In genomic region chr5:18314192-18314778, GRCh38 we compare ENCODE assay signal across 8 cellular contexts.
A peak's percentile ranks its signal among the peaks of the same experiment; 100 is the strongest.
DNase-seq lines count a peak whose midpoint lies in the region; ATAC-seq, FAIRE-seq and TF ChIP-seq lines count a peak whose summit lies in the region.
"Had no signal": no experiment of that assay in that cellular context is flagged by ENCODE, and none has a peak within 500 bp of the region (broad histone marks: within the 10 kb centered on the region; RNA-seq: fewer than 3 reads in every experiment).

No MANE protein-coding gene starts in this region.

- DNase-seq in G401 (ENCODE audit: low spot score), result peak; percentile 51
- peak; percentile 51 for DNase-seq in LoVo (ENCODE audit: low spot score)
- no peak for DNase-seq in GM12878 (ENCODE audit: low read depth, low spot score)
- DNase-seq in lung microvascular endothelial cell (ENCODE audit: low read depth in 2 of 2), result peak; percentile 32 to 46
- DNase-seq in T1000 (lab: John Stamatoyannopoulos, UW), result no peak

- ATAC-seq in GM12878, result peak; percentile 17; the same call in 1 of the 3 replicates
- no peak for ATAC-seq in GM18511 (IDR thresholded peaks at IDR 0.05; ENCODE audit: unreplicated experiment)
- ATAC-seq in HG03135 (IDR thresholded peaks at IDR 0.05; ENCODE audit: unreplicated experiment), result no peak

- RAD21 ChIA-PET in GM12878 (lab: Charles Lee; ENCODE audit: unreplicated experiment), result interaction anchor here (2.6 kb wide), 1 partner anchor 1099 kb away, joined by 23 read pairs; no protein-coding TSS in a partner anchor

- H3K4me2 ChIP-seq in GM12878 (ENCODE audit: control insufficient read depth, insufficient read depth), result no peak overlapping the region

- in situ Hi-C loops in G401 (cut with HindIII; ENCODE audit: low sequenced_read_pairs), result no loop called here
- in situ Hi-C loops in GM12878 (cut with MboI), result loop anchor here (25.0 kb wide), 1 partner anchor 1527 kb away; no protein-coding TSS in a partner anchor

- H3K9ac ChIP-seq in GM12878 (ENCODE audit: control insufficient read depth, insufficient read depth, low read length), result no peak overlapping the region

- TF ChIP-seq EP300 in GM12878 (IDR thresholded peaks at IDR 0.05; ENCODE audit: borderline replicate concordance in 1 of 2, control insufficient read depth in 1 of 2, low read depth in 2 of 2, low read length in 2 of 2), result no peak

- 31% methylated on average over 6 of the region's 6 CpGs for WGBS in GM12878 (ENCODE audit: insufficient coverage, insufficient replicate concordance, low lambda C conversion rate, missing lambda C conversion rate)

- H3K4me1 ChIP-seq in GM12878 (ENCODE audit: control insufficient read depth, insufficient read depth, low read length), result no peaks in the 10 kb centered on the region
- H3K4me1 ChIP-seq: SJSA1 had no signal

- H3K36me3 ChIP-seq in GM12878 (ENCODE audit: control insufficient read depth in 2 of 2, insufficient read depth in 2 of 2, low read length in 1 of 2), result no peaks in the 10 kb centered on the region
- H3K36me3 ChIP-seq: SJSA1 had no signal

- no TSS peak for BruUV-seq in GM12878 (replicated peaks; lab: Mats Ljungman, UMichigan)

- TF ChIP-seq POLR2A in GM12878 (IDR thresholded peaks at IDR 0.05; ENCODE audit: low read depth, low read length), result no peak

- H4K20me1 ChIP-seq in GM12878 (ENCODE audit: control insufficient read depth, insufficient read depth), result no peaks in the 10 kb centered on the region

- no peak overlapping the region for H3K27ac ChIP-seq in GM12878 (ENCODE audit: control insufficient read depth, insufficient read depth)
- H3K27ac ChIP-seq: SJSA1 had no signal

- peak in 2 of 3 experiments; percentile 35 to 45; a peak in 3 of 6 replicates for TF ChIP-seq CTCF in GM12878 (IDR thresholded peaks at IDR 0.05 in 2 of 3, conservative IDR thresholded peaks at IDR 0.05 in 1 of 3; ENCODE audit: control insufficient read depth in 2 of 3, extremely low read depth in 1 of 3, insufficient read depth in 1 of 3, low read depth in 3 of 3, low read length in 3 of 3)

- H2AFZ ChIP-seq in GM12878 (ENCODE audit: control insufficient read depth, low read depth, low read length), result no peak overlapping the region

- no peaks in the 10 kb centered on the region for H3K27me3 ChIP-seq in GM12878 (replicated peaks in 1 of 2; ENCODE audit: control insufficient read depth in 2 of 2, insufficient read depth in 2 of 2, low read length in 1 of 2)
- H3K27me3 ChIP-seq: SJSA1 had no signal

- intact Hi-C loops in GM12878 (cut with micrococcal nuclease; ENCODE audit: unreplicated experiment), result loop anchor here (1.0 kb wide), 1 partner anchor 1098 kb away; no protein-coding TSS in a partner anchor

- no peak for FAIRE-seq in GM12878 (lab: Jason Lieb, UNC)

- CTCF ChIA-PET in GM12878 (lab: Yijun Ruan, JAX), result interaction anchor here (0.9 to 3.6 kb wide), 3 partner anchors 10 to 1099 kb away, joined by 3 to 34 read pairs (median 4); no protein-coding TSS in a partner anchor

- no peak overlapping the region for H3K4me3 ChIP-seq in GM12878
- H3K4me3 ChIP-seq: SJSA1 had no signal

- SMC1A ChIA-PET in GM12878 (lab: Charles Lee; ENCODE audit: uncharacterized antibody, unreplicated experiment), result interaction anchor here (1.4 to 1.6 kb wide), 3 partner anchors 1098 to 1123 kb away, joined by 4 to 19 read pairs (median 6); no protein-coding TSS in a partner anchor

- POLR2A ChIA-PET in GM12878 (lab: Charles Lee), result no interaction called here

- no peaks in the 10 kb centered on the region for H3K79me2 ChIP-seq in GM12878 (ENCODE audit: control insufficient read depth, insufficient read depth, low read length)

- peak; percentile 44 for TF ChIP-seq RAD21 in GM12878 (IDR thresholded peaks at IDR 0.05; ENCODE audit: insufficient read depth, low read depth, low read length)

- no peaks in the 10 kb centered on the region for H3K9me3 ChIP-seq in GM12878 (replicated peaks; ENCODE audit: control insufficient read depth, insufficient read depth, low read length)
- H3K9me3 ChIP-seq: SJSA1 had no signal

TF ChIP-seq in GM12878, 131 proteins besides CTCF, POLR2A, EP300 and RAD21 (continues in another document):
- no peak for TF ChIP-seq EZH2 (IDR thresholded peaks at IDR 0.05; ENCODE audit: borderline replicate concordance, control insufficient read depth, low read depth, low read length)
- TF ChIP-seq SMARCA5 (IDR thresholded peaks at IDR 0.05), result no peak
- TF ChIP-seq, protein P1, sequence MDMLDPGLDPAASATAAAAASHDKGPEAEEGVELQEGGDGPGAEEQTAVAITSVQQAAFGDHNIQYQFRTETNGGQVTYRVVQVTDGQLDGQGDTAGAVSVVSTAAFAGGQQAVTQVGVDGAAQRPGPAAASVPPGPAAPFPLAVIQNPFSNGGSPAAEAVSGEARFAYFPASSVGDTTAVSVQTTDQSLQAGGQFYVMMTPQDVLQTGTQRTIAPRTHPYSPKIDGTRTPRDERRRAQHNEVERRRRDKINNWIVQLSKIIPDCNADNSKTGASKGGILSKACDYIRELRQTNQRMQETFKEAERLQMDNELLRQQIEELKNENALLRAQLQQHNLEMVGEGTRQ (IDR thresholded peaks at IDR 0.05; ENCODE audit: borderline replicate concordance, low read depth, low read length), result no peak
- TF ChIP-seq ATF7 (IDR thresholded peaks at IDR 0.05; ENCODE audit: low read depth), result no peak
- TF ChIP-seq, protein P2, sequence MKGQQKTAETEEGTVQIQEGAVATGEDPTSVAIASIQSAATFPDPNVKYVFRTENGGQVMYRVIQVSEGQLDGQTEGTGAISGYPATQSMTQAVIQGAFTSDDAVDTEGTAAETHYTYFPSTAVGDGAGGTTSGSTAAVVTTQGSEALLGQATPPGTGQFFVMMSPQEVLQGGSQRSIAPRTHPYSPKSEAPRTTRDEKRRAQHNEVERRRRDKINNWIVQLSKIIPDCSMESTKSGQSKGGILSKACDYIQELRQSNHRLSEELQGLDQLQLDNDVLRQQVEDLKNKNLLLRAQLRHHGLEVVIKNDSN (IDR thresholded peaks at IDR 0.05; ENCODE audit: borderline replicate concordance, extremely low read length, insufficient read depth, low read depth, low read length), result no peak
- TF ChIP-seq SIN3A (IDR thresholded peaks at IDR 0.05; ENCODE audit: low read depth, low read length), result no peak
- TF ChIP-seq, protein P3, sequence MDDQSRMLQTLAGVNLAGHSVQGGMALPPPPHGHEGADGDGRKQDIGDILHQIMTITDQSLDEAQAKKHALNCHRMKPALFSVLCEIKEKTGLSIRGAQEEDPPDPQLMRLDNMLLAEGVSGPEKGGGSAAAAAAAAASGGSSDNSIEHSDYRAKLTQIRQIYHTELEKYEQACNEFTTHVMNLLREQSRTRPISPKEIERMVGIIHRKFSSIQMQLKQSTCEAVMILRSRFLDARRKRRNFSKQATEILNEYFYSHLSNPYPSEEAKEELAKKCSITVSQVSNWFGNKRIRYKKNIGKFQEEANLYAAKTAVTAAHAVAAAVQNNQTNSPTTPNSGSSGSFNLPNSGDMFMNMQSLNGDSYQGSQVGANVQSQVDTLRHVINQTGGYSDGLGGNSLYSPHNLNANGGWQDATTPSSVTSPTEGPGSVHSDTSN (IDR thresholded peaks at IDR 0.05; ENCODE audit: insufficient replicate concordance, low read depth, low read length), result no peak
- TF ChIP-seq, protein P4, sequence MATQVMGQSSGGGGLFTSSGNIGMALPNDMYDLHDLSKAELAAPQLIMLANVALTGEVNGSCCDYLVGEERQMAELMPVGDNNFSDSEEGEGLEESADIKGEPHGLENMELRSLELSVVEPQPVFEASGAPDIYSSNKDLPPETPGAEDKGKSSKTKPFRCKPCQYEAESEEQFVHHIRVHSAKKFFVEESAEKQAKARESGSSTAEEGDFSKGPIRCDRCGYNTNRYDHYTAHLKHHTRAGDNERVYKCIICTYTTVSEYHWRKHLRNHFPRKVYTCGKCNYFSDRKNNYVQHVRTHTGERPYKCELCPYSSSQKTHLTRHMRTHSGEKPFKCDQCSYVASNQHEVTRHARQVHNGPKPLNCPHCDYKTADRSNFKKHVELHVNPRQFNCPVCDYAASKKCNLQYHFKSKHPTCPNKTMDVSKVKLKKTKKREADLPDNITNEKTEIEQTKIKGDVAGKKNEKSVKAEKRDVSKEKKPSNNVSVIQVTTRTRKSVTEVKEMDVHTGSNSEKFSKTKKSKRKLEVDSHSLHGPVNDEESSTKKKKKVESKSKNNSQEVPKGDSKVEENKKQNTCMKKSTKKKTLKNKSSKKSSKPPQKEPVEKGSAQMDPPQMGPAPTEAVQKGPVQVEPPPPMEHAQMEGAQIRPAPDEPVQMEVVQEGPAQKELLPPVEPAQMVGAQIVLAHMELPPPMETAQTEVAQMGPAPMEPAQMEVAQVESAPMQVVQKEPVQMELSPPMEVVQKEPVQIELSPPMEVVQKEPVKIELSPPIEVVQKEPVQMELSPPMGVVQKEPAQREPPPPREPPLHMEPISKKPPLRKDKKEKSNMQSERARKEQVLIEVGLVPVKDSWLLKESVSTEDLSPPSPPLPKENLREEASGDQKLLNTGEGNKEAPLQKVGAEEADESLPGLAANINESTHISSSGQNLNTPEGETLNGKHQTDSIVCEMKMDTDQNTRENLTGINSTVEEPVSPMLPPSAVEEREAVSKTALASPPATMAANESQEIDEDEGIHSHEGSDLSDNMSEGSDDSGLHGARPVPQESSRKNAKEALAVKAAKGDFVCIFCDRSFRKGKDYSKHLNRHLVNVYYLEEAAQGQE (IDR thresholded peaks at IDR 0.05; ENCODE audit: low read depth, low read length), result no peak
- no peak for TF ChIP-seq EGR1 (IDR thresholded peaks at IDR 0.05; ENCODE audit: borderline replicate concordance in 1 of 2, low read depth in 2 of 2, low read length in 2 of 2)
- no peak for TF ChIP-seq HDGF (IDR thresholded peaks at IDR 0.05)
- TF ChIP-seq CREM (IDR thresholded peaks at IDR 0.05; ENCODE audit: low read depth), result no peak
- TF ChIP-seq SMAD5 (IDR thresholded peaks at IDR 0.05; ENCODE audit: low read depth), result no peak
- no peak for TF ChIP-seq MEF2A (IDR thresholded peaks at IDR 0.05; ENCODE audit: insufficient read depth, low read depth, low read length)
- TF ChIP-seq YY1 (IDR thresholded peaks at IDR 0.05; ENCODE audit: low read depth, low read length), result no peak
- no peak for TF ChIP-seq ETV6 (conservative IDR thresholded peaks at IDR 0.05 in 1 of 2, IDR thresholded peaks at IDR 0.05 in 1 of 2; ENCODE audit: borderline replicate concordance in 1 of 2, low read depth in 1 of 2)
- TF ChIP-seq TBL1XR1 (IDR thresholded peaks at IDR 0.05; ENCODE audit: low read depth, low read length), result no peak

Comparison
In these comparisons a context has a peak if more than half of its experiments do, and no peak if none do; other contexts are left out.
1. DNase-seq: peak in G401 (single experiment), LoVo (single experiment) and lung microvascular endothelial cell (2 of 2); none in GM12878 (single experiment) and T1000 (single experiment).